Comparison of ENCODE assay signal across 25 cellular contexts in the genomic region with DNA sequence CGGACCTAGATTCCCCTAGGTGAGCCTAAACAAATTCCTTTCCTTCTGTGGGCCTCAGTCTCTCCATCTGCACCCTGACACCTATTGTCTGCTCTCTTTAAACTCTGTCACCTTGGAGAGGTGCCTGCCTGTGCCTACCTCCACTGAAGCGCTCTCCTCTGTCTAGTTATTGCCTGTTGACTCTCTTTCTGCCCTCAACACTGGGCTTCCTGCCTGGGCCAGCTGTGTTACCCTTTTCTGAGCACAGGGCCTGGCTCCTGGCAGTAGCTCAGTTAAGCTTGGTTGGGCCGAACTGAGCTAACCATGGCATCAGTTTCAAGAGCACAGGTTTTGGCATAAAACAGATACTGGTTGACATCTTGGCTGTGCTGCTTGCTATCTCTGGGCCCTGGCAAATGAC. TPM values are rescaled to one million over a fixed set of nuclear protein-coding genes. Genes with fewer than 3 reads are reported as not detected.
DNase-seq lines count a peak whose midpoint lies in the region; ATAC-seq and TF ChIP-seq lines count a peak whose summit lies in the region.
"Had no signal": no experiment of that assay in that cellular context is flagged by ENCODE, and none has a peak within 500 bp of the region (broad histone marks: within the 10 kb centered on the region; RNA-seq: fewer than 3 reads in every experiment).

No MANE protein-coding gene starts in this region.

- H3K9me3 ChIP-seq in cardiac muscle cell (ENCODE audit: low read depth) (no peaks in the 10 kb centered on the region), upper lobe of left lung (no peaks in the 10 kb centered on the region)
- H3K9me3 ChIP-seq: esophagus squamous epithelium, prostate gland, stomach, tibial nerve had no signal

- H3K27me3 ChIP-seq in cardiac muscle cell, result no peaks in the 10 kb centered on the region
- H3K27me3 ChIP-seq in upper lobe of left lung, result no peaks in the 10 kb centered on the region
- H3K27me3 ChIP-seq: tibial nerve had no signal

- intact Hi-C loops in cardiac septum (cut with DNase I), result loop anchor here (5.0 kb wide), 1 partner anchor 78 kb away; no protein-coding TSS in a partner anchor

- DNase-seq in cardiac muscle cell (ENCODE audit: low read depth in 1 of 2, low spot score in 1 of 2), result no peak
- DNase-seq in cardiac septum (ENCODE audit: low spot score), result no peak
- DNase-seq in NCI-H1694 treated with DMSO at 0.1 percent for 48 hours (lab: John Stamatoyannopoulos, UW), result peak; percentile 26
- peak; percentile 38 for DNase-seq in islet precursor cell
- no peak for DNase-seq in upper lobe of left lung
- DNase-seq: activated CD4-positive, alpha-beta T cell treated with anti-CD3 and anti-CD28 coated beads, Interleukin-2, amount 10 ng/mL, durations not matched to agents 7 days and 5 days; activated naive CD4-positive, alpha-beta T cell; activated T-cell treated with anti-CD3 and anti-CD28 coated beads, Interleukin-2, amount 50 U/mL, for 48 hours; esophagus squamous epithelium; foreskin melanocyte; hippocampal formation; SIG-M5; T1000 had no signal

- H3K36me3 ChIP-seq in cardiac muscle cell (no peaks in the 10 kb centered on the region), upper lobe of left lung (no peaks in the 10 kb centered on the region)
- H3K36me3 ChIP-seq: esophagus squamous epithelium, prostate gland, stomach, tibial nerve had no signal

- TF ChIP-seq CTCF in cardiac muscle cell (IDR thresholded peaks at IDR 0.05; ENCODE audit: low read depth, low read length) (no peak), upper lobe of left lung (IDR thresholded peaks at IDR 0.05) (no peak)

- ATAC-seq in upper lobe of left lung (ENCODE audit: low FRiP score in 2 of 2) (no peak), GM19035 (IDR thresholded peaks at IDR 0.05; ENCODE audit: unreplicated experiment) (no peak), HG02852 (IDR thresholded peaks at IDR 0.05; ENCODE audit: unreplicated experiment) (no peak)
- ATAC-seq: GM12878, Panc1 had no signal

- TF ChIP-seq EP300 in upper lobe of left lung (IDR thresholded peaks at IDR 0.05), result no peak

- H3K4me3 ChIP-seq in cardiac muscle cell, result no peak overlapping the region
- no peak overlapping the region for H3K4me3 ChIP-seq in upper lobe of left lung
- H3K4me3 ChIP-seq: esophagus squamous epithelium, GM12878, GM23248, prostate gland, stomach, tibial nerve had no signal

- 84 to 89% methylated on average over 3 of the region's 3 CpGs for WGBS in upper lobe of left lung, 2 donors

- no peak for TF ChIP-seq POLR2A in upper lobe of left lung (IDR thresholded peaks at IDR 0.05)

- H3K4me1 ChIP-seq in cardiac muscle cell (ENCODE audit: low read depth) (peaks cover 47% of the 10 kb centered on the region), upper lobe of left lung (peaks cover 0 to 12% (median 10%) of the 10 kb centered on the region in 4 donors)
- H3K4me1 ChIP-seq: esophagus squamous epithelium, tibial nerve had no signal

- H3K27ac ChIP-seq in cardiac muscle cell, result peak overlapping the region; percentile 85
- no peak overlapping the region for H3K27ac ChIP-seq in upper lobe of left lung
- H3K27ac ChIP-seq: esophagus squamous epithelium, GM23248, HL-60, stomach, tibial nerve had no signal

RNA-seq across cellular contexts. Expression of gene PRMT8, which starts 43.5 kb away (rescaled TPM):
- total RNA-seq in cardiac muscle cell, result 0.71 and 1.1 TPM in 2 replicates
- 1.5 and 2.2 TPM in 2 replicates for polyA plus RNA-seq in cardiac muscle cell
- not detected for total RNA-seq in cardiac septum
- 1 to 10 TPM in 3 of 6 donors, under 1 TPM in 3; 0.20 to 4.2 (median 1.7) TPM for total RNA-seq in upper lobe of left lung
- total RNA-seq: activated CD4-positive, alpha-beta T cell treated with anti-CD3 and anti-CD28 coated beads, Interleukin-2, amount 10 ng/mL, durations not matched to agents 7 days and 5 days; dermis microvascular lymphatic vessel endothelial cell; esophagus squamous epithelium; GM12878; GM23248; HFFc6; left colon; stomach; tibial nerve had no signal
- polyA plus RNA-seq: GM12878, GM23248, stomach had no signal

Comparison
In these comparisons a context has a peak if more than half of its experiments do, and no peak if none do; other contexts are left out.
1. DNase-seq: peak in NCI-H1694 treated with DMSO at 0.1 percent for 48 hours (single experiment) and islet precursor cell (single experiment); none in cardiac muscle cell (0 of 2), cardiac septum (single experiment) and upper lobe of left lung (0 of 2).